Comparison of ENCODE assay signal across 9 cellular contexts in genomic region chr12:100573168-100573498, GRCh38. TPM values are rescaled to one million over a fixed set of nuclear protein-coding genes. Genes with fewer than 3 reads are reported as not detected.
A peak's percentile ranks its signal among the peaks of the same experiment; 100 is the strongest.
DNase-seq lines count a peak whose midpoint lies in the region; ATAC-seq lines count a peak whose summit lies in the region.
"Had no signal": no experiment of that assay in that cellular context is flagged by ENCODE, and none has a peak within 500 bp of the region (broad histone marks: within the 10 kb centered on the region; RNA-seq: fewer than 3 reads in every experiment).

No MANE protein-coding gene starts in this region.

- peaks cover 40% of the 10 kb centered on the region for H3K27me3 Mint-ChIP-seq in central memory CD8-positive, alpha-beta T cell

- peak overlapping the region; percentile 80 for H3K4me3 Mint-ChIP-seq in central memory CD8-positive, alpha-beta T cell

- no peaks in the 10 kb centered on the region for H3K9me3 Mint-ChIP-seq in central memory CD8-positive, alpha-beta T cell

- peaks cover 17% of the 10 kb centered on the region for H3K4me1 ChIP-seq in mononuclear cell (ENCODE audit: insufficient read depth, low read length)
- H3K4me1 ChIP-seq in urinary bladder (ENCODE audit: insufficient read depth) = no peaks in the 10 kb centered on the region

- no peak overlapping the region for H3K27ac Mint-ChIP-seq in central memory CD8-positive, alpha-beta T cell (ENCODE audit: low read depth)

- peaks cover 8% of the 10 kb centered on the region for H3K27me3 ChIP-seq in mononuclear cell (ENCODE audit: insufficient read depth, low read length)

- intact Hi-C loops in Right ventricle myocardium inferior (cut with DNase I) = no loop called here
- intact Hi-C loops in left ventricle myocardium superior (cut with micrococcal nuclease) = no loop called here

- H3K27ac ChIP-seq in urinary bladder (ENCODE audit: low read depth) = no peak overlapping the region

- H3K36me3 Mint-ChIP-seq in central memory CD8-positive, alpha-beta T cell (ENCODE audit: insufficient read depth) = peaks cover 2% of the 10 kb centered on the region

- no peaks in the 10 kb centered on the region for H3K9me3 ChIP-seq in mononuclear cell (ENCODE audit: low read depth, low read length)

- H3K4me1 Mint-ChIP-seq in central memory CD8-positive, alpha-beta T cell = peaks cover 10% of the 10 kb centered on the region

- H3K4me3 ChIP-seq in mononuclear cell (ENCODE audit: low read length) = peak overlapping the region; percentile 56
- H3K4me3 ChIP-seq in urinary bladder (ENCODE audit: low read depth, low read length) = peak overlapping the region; percentile 56

- 18% methylated on average over 14 of the region's 14 CpGs for WGBS in urinary bladder

- ATAC-seq in Right ventricle myocardium inferior (peak; percentile 18), left ventricle myocardium superior (no peak), GM18502 (IDR thresholded peaks at IDR 0.05; ENCODE audit: poor library complexity, unreplicated experiment) (no peak), GM19452 (IDR thresholded peaks at IDR 0.05; ENCODE audit: unreplicated experiment) (no peak)
- no peak for ATAC-seq in central memory CD8-positive, alpha-beta T cell (replicated peaks; ENCODE audit: extremely low read depth, poor library complexity, severe bottlenecking)

- H3K36me3 ChIP-seq in urinary bladder (ENCODE audit: insufficient read depth) = no peaks in the 10 kb centered on the region

- DNase-seq in Right ventricle myocardium inferior (ENCODE audit: missing footprints) (no peak), left ventricle myocardium superior (no peak), Kasumi-1 (lab: John Stamatoyannopoulos, UW) (no peak)
- DNase-seq in central memory CD8-positive, alpha-beta T cell (ENCODE audit: low spot score in 2 of 2) = no peak
- DNase-seq: DND-41 had no signal

RNA-seq across cellular contexts. Expression of gene GAS2L3, which starts 0.4 kb away (rescaled TPM):
- total RNA-seq in Right ventricle myocardium inferior = 2.7 TPM
- total RNA-seq in left ventricle myocardium superior = 2.5 TPM
- total RNA-seq in mononuclear cell = 9.0 TPM
- 60.9 TPM for total RNA-seq in urinary bladder
- 2.0 TPM for polyA plus RNA-seq in urinary bladder
